ENCODE assay signal across 8 cellular contexts in the genomic region with DNA sequence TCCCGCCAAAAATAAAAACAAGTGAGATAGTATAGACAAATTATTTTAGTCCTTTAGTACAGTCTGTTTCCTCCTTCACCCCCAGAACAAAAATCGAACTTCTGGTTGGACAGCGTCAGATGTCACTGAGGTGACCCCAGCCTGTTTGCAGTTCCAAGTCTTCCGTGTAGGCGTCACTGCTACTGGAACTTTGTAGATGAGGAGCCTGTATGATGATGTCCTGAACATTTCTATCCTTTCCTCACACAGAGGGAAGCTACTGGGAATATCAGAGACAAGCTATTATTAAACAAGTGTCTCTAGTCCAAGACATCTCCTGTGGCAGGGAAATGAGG. TPM values are rescaled to one million over a fixed set of nuclear protein-coding genes. Genes with fewer than 3 reads are reported as not detected.
DNase-seq lines count a peak whose midpoint lies in the region; ATAC-seq and TF ChIP-seq lines count a peak whose summit lies in the region.

No MANE protein-coding gene starts in this region.

- CTCF ChIA-PET in CD4-positive, alpha-beta T cell (lab: Charles Lee): interaction anchor here (1.0 kb wide), 1 partner anchor 34 kb away, joined by 3 read pairs; a partner anchor contains a TSS

- intact Hi-C loops in CD4-positive, alpha-beta T cell (cut with DNase I, micrococcal nuclease): loop anchor here (5.0 kb wide), 3 partner anchors 37 to 363 kb away; a partner anchor contains a TSS

- H3K9ac ChIP-seq in KMS-11: peak overlapping the region; percentile 52; the same call in 1 of the 2 replicates

- H2AFZ ChIP-seq in KMS-11 (ENCODE audit: low read depth): peak overlapping the region; percentile 73; the same call in 1 of the 2 replicates

- H3K27ac Mint-ChIP-seq in CD4-positive, alpha-beta T cell: peak overlapping the region; percentile 97
- peak overlapping the region; percentile 90 for H3K27ac Mint-ChIP-seq in activated naive CD8-positive, alpha-beta T cell treated with anti-CD3 and anti-CD28 coated beads, Interleukin-2, amount 10 ng/mL, durations not matched to agents 7 days and 5 days
- peak overlapping the region; percentile 95 for H3K27ac Mint-ChIP-seq in stimulated activated naive B cell treated with anti-CD40 and anti-IgM and Interleukin-4, amounts not matched to agents 10 μg/mL and 1 μg/mL and 100 μg/mL, for 72 hours

- H3K27me3 ChIP-seq in CD4-positive, alpha-beta T cell (ENCODE audit: control insufficient read depth, insufficient read depth, low read length): no peaks in the 10 kb centered on the region
- peaks cover 9% of the 10 kb centered on the region; the same call in 1 of the 2 replicates for H3K27me3 ChIP-seq in KMS-11 (ENCODE audit: insufficient read depth, low read depth)

- no peaks in the 10 kb centered on the region for H3K27me3 Mint-ChIP-seq in CD4-positive, alpha-beta T cell
- no peaks in the 10 kb centered on the region for H3K27me3 Mint-ChIP-seq in activated naive CD8-positive, alpha-beta T cell treated with anti-CD3 and anti-CD28 coated beads, Interleukin-2, amount 10 ng/mL, durations not matched to agents 7 days and 5 days
- H3K27me3 Mint-ChIP-seq in stimulated activated naive B cell treated with anti-CD40 and anti-IgM and Interleukin-4, amounts not matched to agents 10 μg/mL and 1 μg/mL and 100 μg/mL, for 72 hours: no peaks in the 10 kb centered on the region

- peaks cover 30% of the 10 kb centered on the region for H3K79me2 ChIP-seq in KMS-11 (ENCODE audit: insufficient read depth, low read depth)

- H3K4me3 ChIP-seq in KMS-11 (IDR thresholded peaks at IDR 0.05; ENCODE audit: insufficient read depth, low read depth, low read length) (no peak overlapping the region), iPS-18c (ENCODE audit: insufficient read depth, low read depth, low read length) (peak overlapping the region; percentile 69)

- no peaks in the 10 kb centered on the region for H3K36me3 ChIP-seq in KMS-11 (ENCODE audit: insufficient read depth)

- H3K9me3 Mint-ChIP-seq in CD4-positive, alpha-beta T cell: no peaks in the 10 kb centered on the region
- no peaks in the 10 kb centered on the region for H3K9me3 Mint-ChIP-seq in activated naive CD8-positive, alpha-beta T cell treated with anti-CD3 and anti-CD28 coated beads, Interleukin-2, amount 10 ng/mL, durations not matched to agents 7 days and 5 days
- no peaks in the 10 kb centered on the region for H3K9me3 Mint-ChIP-seq in stimulated activated naive B cell treated with anti-CD40 and anti-IgM and Interleukin-4, amounts not matched to agents 10 μg/mL and 1 μg/mL and 100 μg/mL, for 72 hours

- POLR2A ChIA-PET in CD4-positive, alpha-beta T cell (lab: Charles Lee): interaction anchor here (0.8 to 8.1 kb wide), 16 partner anchors 8 to 904 kb away, joined by 3 to 94 read pairs (median 5); a partner anchor contains a TSS
- POLR2A ChIA-PET in activated naive CD8-positive, alpha-beta T cell treated with anti-CD3 and anti-CD28 coated beads, Interleukin-2, amount 10 ng/mL, durations not matched to agents 7 days and 5 days (lab: Charles Lee): interaction anchor here (0.6 to 2.9 kb wide), 7 partner anchors 8 to 139 kb away, joined by 3 to 24 read pairs (median 3); a partner anchor contains a TSS

- no peak for TF ChIP-seq CTCF in CD4-positive, alpha-beta T cell (IDR thresholded peaks at IDR 0.05)
- 0 out of 2 replicates have a peak, but pooled peaks have one; percentile 7 for TF ChIP-seq CTCF in KMS-11 (conservative IDR thresholded peaks at IDR 0.05; ENCODE audit: low read depth, low read length)

- peaks cover 46% of the 10 kb centered on the region for H3K4me1 ChIP-seq in KMS-11 (ENCODE audit: low read depth, poor library complexity, severe bottlenecking)

- ATAC-seq in CD4-positive, alpha-beta T cell (ENCODE audit: poor library complexity): no peak
- ATAC-seq in activated naive CD8-positive, alpha-beta T cell treated with anti-CD3 and anti-CD28 coated beads, Interleukin-2, amount 10 ng/mL, durations not matched to agents 7 days and 5 days (ENCODE audit: low read depth): no peak
- ATAC-seq in stimulated activated naive B cell treated with anti-CD40 and anti-IgM and Interleukin-4, amounts not matched to agents 10 μg/mL and 1 μg/mL and 100 μg/mL, for 72 hours (replicated peaks): no peak
- no peak for ATAC-seq in HG03521 (IDR thresholded peaks at IDR 0.05; ENCODE audit: unreplicated experiment)

- peak overlapping the region; percentile 94 for H3K4me2 ChIP-seq in KMS-11

- peak overlapping the region; percentile 97 for H3K4me3 Mint-ChIP-seq in CD4-positive, alpha-beta T cell
- H3K4me3 Mint-ChIP-seq in activated naive CD8-positive, alpha-beta T cell treated with anti-CD3 and anti-CD28 coated beads, Interleukin-2, amount 10 ng/mL, durations not matched to agents 7 days and 5 days: peak overlapping the region; percentile 91
- peak overlapping the region; percentile 93 to 94 for H3K4me3 Mint-ChIP-seq in stimulated activated naive B cell treated with anti-CD40 and anti-IgM and Interleukin-4, amounts not matched to agents 10 μg/mL and 1 μg/mL and 100 μg/mL, for 72 hours

- H3K4me1 Mint-ChIP-seq in CD4-positive, alpha-beta T cell (ENCODE audit: low read depth): peaks cover 67% of the 10 kb centered on the region
- peaks cover 45% of the 10 kb centered on the region for H3K4me1 Mint-ChIP-seq in activated naive CD8-positive, alpha-beta T cell treated with anti-CD3 and anti-CD28 coated beads, Interleukin-2, amount 10 ng/mL, durations not matched to agents 7 days and 5 days
- peaks cover 36 to 64% of the 10 kb centered on the region in 2 donors for H3K4me1 Mint-ChIP-seq in stimulated activated naive B cell treated with anti-CD40 and anti-IgM and Interleukin-4, amounts not matched to agents 10 μg/mL and 1 μg/mL and 100 μg/mL, for 72 hours

- DNase-seq in CD4-positive, alpha-beta T cell: no peak
- no peak for DNase-seq in activated naive CD8-positive, alpha-beta T cell treated with anti-CD3 and anti-CD28 coated beads, Interleukin-2, amount 10 ng/mL, durations not matched to agents 7 days and 5 days
- DNase-seq in stimulated activated naive B cell treated with anti-CD40 and anti-IgM and Interleukin-4, amounts not matched to agents 10 μg/mL and 1 μg/mL and 100 μg/mL, for 72 hours: no peak
- no peak for DNase-seq in stimulated activated CD4-positive, alpha-beta T cell treated with anti-CD3 and anti-CD28 coated beads, Interleukin-4, amount 100 ng/mL, for 4 hours
- DNase-seq in activated CD8-positive, alpha-beta memory T cell treated with anti-CD3 and anti-CD28 coated beads, Interleukin-2, amount 50 U/mL, for 48 hours: no peak

- H3K27ac ChIP-seq in CD4-positive, alpha-beta T cell (ENCODE audit: low read depth, low read length): peak overlapping the region; percentile 65
- 0 out of 2 replicates have a peak overlapping the region, but pooled peaks have one; percentile 12 for H3K27ac ChIP-seq in KMS-11

- peaks cover 40% of the 10 kb centered on the region for H3K36me3 Mint-ChIP-seq in CD4-positive, alpha-beta T cell (ENCODE audit: low read depth)
- peaks cover 7% of the 10 kb centered on the region for H3K36me3 Mint-ChIP-seq in activated naive CD8-positive, alpha-beta T cell treated with anti-CD3 and anti-CD28 coated beads, Interleukin-2, amount 10 ng/mL, durations not matched to agents 7 days and 5 days
- H3K36me3 Mint-ChIP-seq in stimulated activated naive B cell treated with anti-CD40 and anti-IgM and Interleukin-4, amounts not matched to agents 10 μg/mL and 1 μg/mL and 100 μg/mL, for 72 hours: peaks cover 0 to 15% of the 10 kb centered on the region in 2 donors

- H4K20me1 ChIP-seq in KMS-11 (ENCODE audit: insufficient read depth): no peaks in the 10 kb centered on the region

- no peaks in the 10 kb centered on the region for H3K9me3 ChIP-seq in CD4-positive, alpha-beta T cell (ENCODE audit: control insufficient read depth, low read length)
- H3K9me3 ChIP-seq in iPS-18c (ENCODE audit: control insufficient read depth, insufficient read depth, low read length): no peaks in the 10 kb centered on the region

RNA-seq across cellular contexts. Expression of a gene that starts 0.9 kb away (rescaled TPM):
- total RNA-seq in CD4-positive, alpha-beta T cell: 10 to 100 TPM; 41.6 to 41.7 TPM
- total RNA-seq in activated naive CD8-positive, alpha-beta T cell treated with anti-CD3 and anti-CD28 coated beads, Interleukin-2, amount 10 ng/mL, durations not matched to agents 7 days and 5 days: 10 to 100 TPM; 54.0 to 57.8 TPM

RNA-seq across cellular contexts. Expression of a gene that starts 18.1 kb away (rescaled TPM):
- 100 to 1,000 TPM; 115 to 121 TPM for total RNA-seq in CD4-positive, alpha-beta T cell
- total RNA-seq in activated naive CD8-positive, alpha-beta T cell treated with anti-CD3 and anti-CD28 coated beads, Interleukin-2, amount 10 ng/mL, durations not matched to agents 7 days and 5 days: 100 to 1,000 TPM; 314 to 323 TPM

RNA-seq across cellular contexts. Expression of a gene that starts 33.8 kb away (rescaled TPM):
- 1 to 10 TPM in 1 of 2 experiments, under 1 TPM in 1; 0.41 to 1.0 TPM for total RNA-seq in CD4-positive, alpha-beta T cell
- total RNA-seq in activated naive CD8-positive, alpha-beta T cell treated with anti-CD3 and anti-CD28 coated beads, Interleukin-2, amount 10 ng/mL, durations not matched to agents 7 days and 5 days: 1 to 10 TPM in 1 of 2 experiments, under 1 TPM in 1; 0.28 to 1.2 TPM
